ENCODE assay signal across 24 cellular contexts in genomic region chr7:125149151-125149550, GRCh38.
DNase-seq lines count a peak whose midpoint lies in the region; ATAC-seq and TF ChIP-seq lines count a peak whose summit lies in the region.
"Had no signal": no experiment of that assay in that cellular context is flagged by ENCODE, and none has a peak within 500 bp of the region (broad histone marks: within the 10 kb centered on the region; RNA-seq: fewer than 3 reads in every experiment).

No MANE protein-coding gene starts in this region.

- no peaks in the 10 kb centered on the region for H4K20me1 ChIP-seq in mammary epithelial cell (ENCODE audit: insufficient read depth, low read length)
- H4K20me1 ChIP-seq: BLaER1 had no signal

- H3K9me3 ChIP-seq in adipocyte (ENCODE audit: control insufficient read depth, low read length) (no peaks in the 10 kb centered on the region), mammary epithelial cell (replicated peaks; ENCODE audit: insufficient read depth, low read length) (no peaks in the 10 kb centered on the region)
- H3K9me3 ChIP-seq: BLaER1, HAP-1, MG63 had no signal

- H3K36me3 ChIP-seq in adipocyte (ENCODE audit: control insufficient read depth, insufficient read depth, low read length, severe bottlenecking) (no peaks in the 10 kb centered on the region), mammary epithelial cell (ENCODE audit: insufficient read depth, low read length) (no peaks in the 10 kb centered on the region)
- H3K36me3 ChIP-seq: BLaER1, HAP-1, MG63 had no signal

- H3K4me3 ChIP-seq in adipocyte (ENCODE audit: low read length): no peak overlapping the region
- no peak overlapping the region for H3K4me3 ChIP-seq in mammary epithelial cell (replicated peaks in 1 of 3; ENCODE audit: insufficient read depth in 1 of 3, low read depth in 2 of 3, low read length in 3 of 3)
- H3K4me3 ChIP-seq: BLaER1, GM12878, GM23338, HAP-1, MG63, SK-N-MC had no signal

- peak overlapping the region; percentile 7 for H2AFZ ChIP-seq in mammary epithelial cell (ENCODE audit: low read depth, low read length)
- H2AFZ ChIP-seq: GM23338 had no signal

- no peak for TF ChIP-seq CTCF in mammary epithelial cell (conservative IDR thresholded peaks at IDR 0.05 in 1 of 2, IDR thresholded peaks at IDR 0.05 in 1 of 2; ENCODE audit: extremely low read depth in 1 of 2, insufficient read depth in 1 of 2, low read depth in 1 of 2, low read length in 2 of 2)

- no peak overlapping the region for H3K4me2 ChIP-seq in mammary epithelial cell (ENCODE audit: insufficient read depth, low read depth, low read length)
- H3K4me2 ChIP-seq: BLaER1, GM23338 had no signal

- peak; percentile 7 for DNase-seq in Ammon's horn (ENCODE audit: low spot score)
- DNase-seq in adipocyte (ENCODE audit: low read depth): peak; percentile 45
- no peak for DNase-seq in mammary epithelial cell
- DNase-seq in inferior parietal cortex (ENCODE audit: extremely low spot score): peak; percentile 12
- DNase-seq in SKM-1 (lab: John Stamatoyannopoulos, UW; ENCODE audit: unreplicated experiment): no peak
- DNase-seq: CD4-positive, alpha-beta T cell; COR-L47; DND-41; Kasumi-1; MG63; NCI-H1694 treated with DMSO at 0.1 percent for 48 hours; NCI-H2081 treated with DMSO at 0.1 percent for 48 hours; NCI-H345; NCI-H524; NCI-H774; RPMI8226; SHP77 treated with DMSO at 0.1 percent for 48 hours had no signal

- no peak overlapping the region for H3K9ac ChIP-seq in adipocyte (ENCODE audit: low read length)
- H3K9ac ChIP-seq in mammary epithelial cell (ENCODE audit: insufficient read depth, low read length): no peak overlapping the region
- H3K9ac ChIP-seq: BLaER1 had no signal

- 0% methylated on average over 1 of the region's 1 CpG for WGBS in mammary epithelial cell (ENCODE audit: low coverage, missing lambda C conversion rate)

- in situ Hi-C loops in mammary epithelial cell (cut with MboI; ENCODE audit: low sequenced_read_pairs in 2 of 2): no loop called here

- H3K4me1 ChIP-seq in adipocyte (ENCODE audit: control insufficient read depth, insufficient read depth, low read length) (no peaks in the 10 kb centered on the region), mammary epithelial cell (ENCODE audit: insufficient read depth, low read length) (peaks cover 6% of the 10 kb centered on the region)
- H3K4me1 ChIP-seq: BLaER1, HAP-1 had no signal

- H3K27me3 ChIP-seq in adipocyte (replicated peaks; ENCODE audit: control insufficient read depth, insufficient read depth, low read length): no peaks in the 10 kb centered on the region
- no peaks in the 10 kb centered on the region for H3K27me3 ChIP-seq in mammary epithelial cell (ENCODE audit: insufficient read depth, low read length)
- H3K27me3 ChIP-seq: BLaER1, MG63 had no signal

- dilution Hi-C loops in mammary epithelial cell (cut with HindIII; ENCODE audit: low sequenced_read_pairs): no loop called here

- ATAC-seq in GM21390 (IDR thresholded peaks at IDR 0.05; ENCODE audit: unreplicated experiment): no peak
- ATAC-seq in GM18520 (IDR thresholded peaks at IDR 0.05; ENCODE audit: unreplicated experiment): no peak
- ATAC-seq: GM12878, GM23338 had no signal

- intact Hi-C loops in mammary epithelial cell (cut with micrococcal nuclease): no loop called here

- H3K79me2 ChIP-seq in mammary epithelial cell (ENCODE audit: insufficient read depth, low read length): no peaks in the 10 kb centered on the region

- CTCF ChIA-PET in mammary epithelial cell (lab: Charles Lee; ENCODE audit: low non-redundant PET): no interaction called here

- no TSS peak for BruUV-seq in mammary epithelial cell (replicated peaks; lab: Mats Ljungman, UMichigan)

- no peak overlapping the region for H3K27ac ChIP-seq in mammary epithelial cell (ENCODE audit: insufficient read depth, low read depth, low read length)
- H3K27ac ChIP-seq: BLaER1, SK-N-MC had no signal

Comparison
In these comparisons a context has a peak if more than half of its experiments do, and no peak if none do; other contexts are left out.
1. DNase-seq: peak in Ammon's horn (single experiment), adipocyte (single experiment) and inferior parietal cortex (single experiment); none in mammary epithelial cell (single experiment) and SKM-1 (single experiment).